ENCODE assay signal across 1 cellular context in the genomic region with DNA sequence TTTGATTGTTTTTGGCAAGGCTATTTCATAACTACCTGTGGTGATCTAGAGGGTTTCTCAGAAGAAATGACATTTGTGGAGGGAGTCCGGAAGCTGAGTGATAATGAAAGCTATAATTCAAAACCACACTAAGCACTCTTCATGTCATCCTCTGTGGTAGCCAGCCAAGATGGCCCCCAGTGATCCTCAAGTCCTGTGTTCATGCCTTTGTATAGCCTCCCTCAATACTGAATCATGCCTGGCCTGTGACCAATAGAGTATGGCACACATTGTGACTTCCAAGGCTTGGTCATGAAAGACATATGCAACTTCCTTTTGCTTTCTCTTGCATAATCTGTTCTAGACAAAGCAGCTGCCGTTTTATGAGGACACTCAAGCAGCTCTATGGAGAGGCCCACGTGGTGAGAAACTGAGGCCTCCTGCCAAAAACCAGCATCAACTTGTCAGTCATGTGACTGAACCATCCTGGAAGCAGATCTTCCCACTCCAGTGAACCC.
TF ChIP-seq lines count a peak whose summit lies in the region.

No MANE protein-coding gene starts in this region.

TF ChIP-seq in HCT116, 20 proteins besides CTCF, POLR2A, EP300 and RAD21 (continued from another document):
- TF ChIP-seq, protein P1, sequence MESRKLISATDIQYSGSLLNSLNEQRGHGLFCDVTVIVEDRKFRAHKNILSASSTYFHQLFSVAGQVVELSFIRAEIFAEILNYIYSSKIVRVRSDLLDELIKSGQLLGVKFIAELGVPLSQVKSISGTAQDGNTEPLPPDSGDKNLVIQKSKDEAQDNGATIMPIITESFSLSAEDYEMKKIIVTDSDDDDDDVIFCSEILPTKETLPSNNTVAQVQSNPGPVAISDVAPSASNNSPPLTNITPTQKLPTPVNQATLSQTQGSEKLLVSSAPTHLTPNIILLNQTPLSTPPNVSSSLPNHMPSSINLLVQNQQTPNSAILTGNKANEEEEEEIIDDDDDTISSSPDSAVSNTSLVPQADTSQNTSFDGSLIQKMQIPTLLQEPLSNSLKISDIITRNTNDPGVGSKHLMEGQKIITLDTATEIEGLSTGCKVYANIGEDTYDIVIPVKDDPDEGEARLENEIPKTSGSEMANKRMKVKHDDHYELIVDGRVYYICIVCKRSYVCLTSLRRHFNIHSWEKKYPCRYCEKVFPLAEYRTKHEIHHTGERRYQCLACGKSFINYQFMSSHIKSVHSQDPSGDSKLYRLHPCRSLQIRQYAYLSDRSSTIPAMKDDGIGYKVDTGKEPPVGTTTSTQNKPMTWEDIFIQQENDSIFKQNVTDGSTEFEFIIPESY (IDR thresholded peaks at IDR 0.05; ENCODE audit: extremely low read depth, insufficient replicate concordance, low read length), result no peak
- no peak for TF ChIP-seq POLR2AphosphoS5 (IDR thresholded peaks at IDR 0.05; ENCODE audit: low read depth, low read length)
TF ChIP-seq in HCT116: peak in this region for 0.
